ENCODE assay signal across 25 cellular contexts in the genomic region with DNA sequence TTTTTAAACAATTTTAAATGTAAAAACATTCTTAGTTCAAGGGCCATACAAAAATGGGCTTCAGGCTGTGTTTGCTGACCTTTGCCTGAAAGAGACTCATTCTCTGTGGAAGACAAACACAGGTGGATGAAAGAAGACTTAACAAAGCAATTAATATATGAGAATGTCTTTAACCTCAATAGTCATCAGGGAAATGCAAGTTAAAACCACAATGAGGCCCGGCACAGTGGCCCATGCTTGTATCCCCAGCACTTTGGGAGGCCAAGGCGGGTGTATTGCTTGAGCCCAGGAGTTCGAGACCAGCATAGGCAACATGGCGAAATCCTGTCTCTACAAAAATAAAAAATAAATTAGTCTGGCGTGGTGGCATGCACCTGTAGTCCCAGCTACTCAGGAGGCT.
"Had no signal": no experiment of that assay in that cellular context is flagged by ENCODE, and none has a peak within 500 bp of the region (broad histone marks: within the 10 kb centered on the region; RNA-seq: fewer than 3 reads in every experiment).

No MANE protein-coding gene starts in this region.

- H3K4me2 ChIP-seq: neural progenitor cell had no signal

- H3K27me3 Mint-ChIP-seq: stimulated activated naive CD8-positive, alpha-beta T cell treated with anti-CD3 and anti-CD28 coated beads, Interleukin-15, Interleukin-2, amounts not matched to agents 100 ng/mL and 50 ng/mL, for 24 hours had no signal

- H3K4me3 ChIP-seq: lower lobe of right lung, neural progenitor cell, right atrium auricular region, sigmoid colon, spleen, suprapubic skin, thoracic aorta, tibial nerve, upper lobe of right lung had no signal

- H3K4me1 ChIP-seq: lower lobe of right lung, neural progenitor cell, parathyroid adenoma, right atrium auricular region, sigmoid colon, spleen, suprapubic skin, tibial nerve, upper lobe of right lung had no signal

- ATAC-seq: left cardiac atrium; lower lobe of right lung; natural killer cell; stimulated activated effector memory CD8-positive, alpha-beta T cell treated with anti-CD3 and anti-CD28 coated beads, Interleukin-12 subunit alpha, Interleukin-12 subunit beta, amount 100 ng/mL, for 72 hours; upper lobe of right lung had no signal

- H3K36me3 Mint-ChIP-seq: mesothelial cell of epicardium; naive B cell; natural killer cell; neural progenitor cell; stimulated activated effector memory CD8-positive, alpha-beta T cell treated with anti-CD3 and anti-CD28 coated beads, Interleukin-12 subunit alpha, Interleukin-12 subunit beta, amount 100 ng/mL, for 72 hours had no signal

- H3K79me2 ChIP-seq: parathyroid adenoma had no signal

- H3K4me3 Mint-ChIP-seq: mesothelial cell of epicardium; naive B cell; natural killer cell; nephron progenitor cell; neural progenitor cell; stimulated activated effector memory CD8-positive, alpha-beta T cell treated with anti-CD3 and anti-CD28 coated beads, Interleukin-12 subunit alpha, Interleukin-12 subunit beta, amount 100 ng/mL, for 72 hours; stimulated activated naive CD8-positive, alpha-beta T cell treated with anti-CD3 and anti-CD28 coated beads, Interleukin-15, Interleukin-2, amounts not matched to agents 100 ng/mL and 50 ng/mL, for 24 hours had no signal

- H3K9me3 Mint-ChIP-seq: mesothelial cell of epicardium; natural killer cell; nephron progenitor cell; neural progenitor cell; stimulated activated effector memory CD8-positive, alpha-beta T cell treated with anti-CD3 and anti-CD28 coated beads, Interleukin-12 subunit alpha, Interleukin-12 subunit beta, amount 100 ng/mL, for 72 hours; stimulated activated naive CD8-positive, alpha-beta T cell treated with anti-CD3 and anti-CD28 coated beads, Interleukin-15, Interleukin-2, amounts not matched to agents 100 ng/mL and 50 ng/mL, for 24 hours had no signal

- H3K27ac ChIP-seq: lower lobe of right lung, neural progenitor cell, neutrophil, parathyroid adenoma, right atrium auricular region, spleen, suprapubic skin, thoracic aorta, tibial nerve, upper lobe of right lung had no signal

- H3K27ac Mint-ChIP-seq: naive B cell; natural killer cell; nephron progenitor cell; neural progenitor cell; stimulated activated effector memory CD8-positive, alpha-beta T cell treated with anti-CD3 and anti-CD28 coated beads, Interleukin-12 subunit alpha, Interleukin-12 subunit beta, amount 100 ng/mL, for 72 hours; stimulated activated naive CD8-positive, alpha-beta T cell treated with anti-CD3 and anti-CD28 coated beads, Interleukin-15, Interleukin-2, amounts not matched to agents 100 ng/mL and 50 ng/mL, for 24 hours had no signal

- H3K27me3 ChIP-seq: neural progenitor cell, right atrium auricular region, sigmoid colon, spleen, suprapubic skin, tibial nerve, upper lobe of right lung had no signal

- H3K9ac ChIP-seq: neural progenitor cell, parathyroid adenoma had no signal

- H3K36me3 ChIP-seq: lower lobe of right lung, neural progenitor cell, neutrophil, right atrium auricular region, sigmoid colon, spleen, suprapubic skin, thoracic aorta, tibial nerve, upper lobe of right lung had no signal

- DNase-seq: hippocampal formation; kidney glomerular epithelial cell; left cardiac atrium; lower lobe of right lung; mesendoderm; naive B cell; natural killer cell; nephron progenitor cell; occipital lobe; sigmoid colon; small intestine; spleen; stimulated activated CD4-positive, alpha-beta T cell treated with anti-CD3 and anti-CD28 coated beads, Interleukin-4, amount 100 ng/mL, for 24 hours; stimulated activated naive CD4-positive, alpha-beta T cell; upper lobe of right lung had no signal

- H2AFZ ChIP-seq: neural progenitor cell, parathyroid adenoma had no signal

- H3K4me1 Mint-ChIP-seq: mesothelial cell of epicardium; naive B cell; natural killer cell; nephron progenitor cell; neural progenitor cell; stimulated activated effector memory CD8-positive, alpha-beta T cell treated with anti-CD3 and anti-CD28 coated beads, Interleukin-12 subunit alpha, Interleukin-12 subunit beta, amount 100 ng/mL, for 72 hours had no signal

- H3K9me3 ChIP-seq: lower lobe of right lung, neutrophil, right atrium auricular region, sigmoid colon, spleen, suprapubic skin, thoracic aorta, tibial nerve, upper lobe of right lung had no signal
